Comparison of ENCODE assay signal across 2 cellular contexts in the genomic region with DNA sequence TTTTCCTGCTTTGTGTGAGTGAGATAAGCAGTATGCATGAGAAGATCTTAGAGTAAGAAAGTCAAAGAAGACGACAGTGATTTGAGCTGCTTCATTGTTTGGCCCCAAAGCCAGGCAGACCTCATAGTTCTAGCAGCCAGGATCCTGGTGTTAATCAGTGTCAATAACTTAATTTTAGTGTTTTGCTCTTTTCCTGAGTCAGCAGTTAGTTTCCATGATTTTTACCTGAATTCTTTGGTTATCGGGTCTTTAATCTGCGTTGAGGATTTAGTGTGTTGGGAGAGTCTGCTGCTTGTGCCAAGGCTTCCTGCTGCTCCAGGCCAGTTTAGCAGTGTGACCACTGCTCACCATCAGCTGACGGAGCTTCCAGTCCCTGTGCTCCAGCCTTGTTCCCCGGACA.
TF ChIP-seq lines count a peak whose summit lies in the region.

No MANE protein-coding gene starts in this region.

TF ChIP-seq in HepG2, 621 proteins besides CTCF, POLR2A, EP300 and RAD21:
- TF ChIP-seq MAFF (IDR thresholded peaks at IDR 0.05; ENCODE audit: low read depth, low read length) (peak; percentile 86), TMF1 (CRISPR knock-in tag; IDR thresholded peaks at IDR 0.05; ENCODE audit: low read depth) (no peak), XBP1 (CRISPR knock-in tag; IDR thresholded peaks at IDR 0.05) (no peak), MAFK (conservative IDR thresholded peaks at IDR 0.05 in 1 of 2, IDR thresholded peaks at IDR 0.05 in 1 of 2; ENCODE audit: low read length in 2 of 2) (peak; percentile 73 to 93), THYN1 (CRISPR knock-in tag; IDR thresholded peaks at IDR 0.05; ENCODE audit: borderline replicate concordance, low read depth) (no peak)

TF ChIP-seq in H1, 55 proteins besides CTCF, POLR2A, EP300 and RAD21:
- TF ChIP-seq CHD2 (IDR thresholded peaks at IDR 0.05; ENCODE audit: low read length) = no peak
- TF ChIP-seq MAFK (IDR thresholded peaks at IDR 0.05; ENCODE audit: low read depth, low read length) = 0 out of 2 replicates have a peak, but pooled peaks have one; percentile 32
- no peak for TF ChIP-seq SIN3A (conservative IDR thresholded peaks at IDR 0.05 in 1 of 2, IDR thresholded peaks at IDR 0.05 in 1 of 2; ENCODE audit: low read depth in 1 of 2, low read length in 2 of 2)
- TF ChIP-seq CBX5 (IDR thresholded peaks at IDR 0.05; ENCODE audit: low read depth, low read length) = no peak
